8 cellular contexts compared by ENCODE assay signal in genomic region chr5:137997726-137998213, GRCh38.
A peak's percentile ranks its signal among the peaks of the same experiment; 100 is the strongest.
DNase-seq lines count a peak whose midpoint lies in the region; ATAC-seq, FAIRE-seq and TF ChIP-seq lines count a peak whose summit lies in the region.
"Had no signal": no experiment of that assay in that cellular context is flagged by ENCODE, and none has a peak within 500 bp of the region (broad histone marks: within the 10 kb centered on the region; RNA-seq: fewer than 3 reads in every experiment).

No MANE protein-coding gene starts in this region.

- FAIRE-seq in RCC 7860 (lab: Jason Lieb, UNC), result peak; percentile 83
- FAIRE-seq: TTC549 had no signal

- no peak for TF ChIP-seq CTCF in nephron progenitor cell (IDR thresholded peaks at IDR 0.05)

- no peaks in the 10 kb centered on the region for H3K27me3 Mint-ChIP-seq in nephron progenitor cell (ENCODE audit: low read depth, poor library complexity)

- peaks cover 62% of the 10 kb centered on the region for H3K36me3 Mint-ChIP-seq in nephron progenitor cell (ENCODE audit: low read depth)

- peaks cover 11% of the 10 kb centered on the region for H3K4me1 Mint-ChIP-seq in nephron progenitor cell

- ATAC-seq in GM18909 (IDR thresholded peaks at IDR 0.05; ENCODE audit: poor library complexity, unreplicated experiment) (peak; percentile 77), HG02759 (IDR thresholded peaks at IDR 0.05; ENCODE audit: unreplicated experiment) (peak; percentile 67), GM18873 (IDR thresholded peaks at IDR 0.05; ENCODE audit: low FRiP score, unreplicated experiment) (no peak)

- H3K9me3 Mint-ChIP-seq in nephron progenitor cell, result peaks cover 4% of the 10 kb centered on the region

- H3K27ac Mint-ChIP-seq in nephron progenitor cell, result peak overlapping the region; percentile 6

- DNase-seq in RCC 7860 (ENCODE audit: low spot score) (peak; percentile 69), nephron progenitor cell (no peak), OCI-M2 (lab: John Stamatoyannopoulos, UW; ENCODE audit: unreplicated experiment) (no peak), SHP77 treated with DMSO at 0.1 percent for 48 hours (lab: John Stamatoyannopoulos, UW) (no peak)

- H3K4me3 Mint-ChIP-seq in nephron progenitor cell, result no peak overlapping the region
